ENCODE assay signal across 15 cellular contexts in genomic region chr18:63301458-63301857, GRCh38. TPM values are rescaled to one million over a fixed set of nuclear protein-coding genes. Genes with fewer than 3 reads are reported as not detected.
DNase-seq lines count a peak whose midpoint lies in the region; ATAC-seq and TF ChIP-seq lines count a peak whose summit lies in the region.
"Had no signal": no experiment of that assay in that cellular context is flagged by ENCODE, and none has a peak within 500 bp of the region (broad histone marks: within the 10 kb centered on the region; RNA-seq: fewer than 3 reads in every experiment).

No MANE protein-coding gene starts in this region.

- no peak overlapping the region for H3K4me2 ChIP-seq in mammary epithelial cell (ENCODE audit: insufficient read depth, low read depth, low read length)
- H3K4me2 ChIP-seq: GM23338 had no signal

- H3K4me3 ChIP-seq in breast epithelium (peak overlapping the region in 1 of 3 donors; percentile 3), mammary epithelial cell (replicated peaks in 1 of 3; ENCODE audit: insufficient read depth in 1 of 3, low read depth in 2 of 3, low read length in 3 of 3) (no peak overlapping the region), tibial nerve (no peak overlapping the region)
- H3K4me3 ChIP-seq: GM23338, K562 had no signal

- no peaks in the 10 kb centered on the region for H3K27me3 Mint-ChIP-seq in activated T-helper 17 cell treated with anti-CD3 and anti-CD28 coated beads, Interleukin-2, amount 50 U/mL, for 72 hours
- no peaks in the 10 kb centered on the region for H3K27me3 Mint-ChIP-seq in memory B cell

- H3K27me3 ChIP-seq in breast epithelium: no peaks in the 10 kb centered on the region
- H3K27me3 ChIP-seq in mammary epithelial cell (ENCODE audit: insufficient read depth, low read length): no peaks in the 10 kb centered on the region
- no peaks in the 10 kb centered on the region for H3K27me3 ChIP-seq in tibial nerve

- peak overlapping the region; percentile 87 for H3K4me3 Mint-ChIP-seq in activated T-helper 17 cell treated with anti-CD3 and anti-CD28 coated beads, Interleukin-2, amount 50 U/mL, for 72 hours
- peak overlapping the region; percentile 65 for H3K4me3 Mint-ChIP-seq in memory B cell
- H3K4me3 Mint-ChIP-seq: GM23338 had no signal

- TF ChIP-seq POLR2A in breast epithelium (IDR thresholded peaks at IDR 0.05) (no peak), tibial nerve (IDR thresholded peaks at IDR 0.05) (no peak)

- CTCF ChIA-PET in mammary epithelial cell (lab: Charles Lee; ENCODE audit: low non-redundant PET): no interaction called here

- in situ Hi-C loops in mammary epithelial cell (cut with MboI; ENCODE audit: low sequenced_read_pairs in 2 of 2): no loop called here

- H3K27ac ChIP-seq in breast epithelium: peak overlapping the region; percentile 71 to 85
- H3K27ac ChIP-seq in mammary epithelial cell (ENCODE audit: insufficient read depth, low read depth, low read length): no peak overlapping the region
- H3K27ac ChIP-seq in tibial nerve: peak overlapping the region; percentile 21 to 89 (median 72)

- peak; percentile 55 for ATAC-seq in activated T-helper 17 cell treated with anti-CD3 and anti-CD28 coated beads, Interleukin-2, amount 50 U/mL, for 72 hours (replicated peaks)
- peak; percentile 47 for ATAC-seq in memory B cell (ENCODE audit: low read depth)
- ATAC-seq in GM21737 (IDR thresholded peaks at IDR 0.05; ENCODE audit: unreplicated experiment): no peak
- ATAC-seq: GM23338, K562, SK-N-SH treated with all-trans-retinoic acid at 6 μM for 48 hours had no signal

- H3K79me2 ChIP-seq in mammary epithelial cell (ENCODE audit: insufficient read depth, low read length): no peaks in the 10 kb centered on the region

- H2AFZ ChIP-seq in mammary epithelial cell (ENCODE audit: low read depth, low read length): no peak overlapping the region
- H2AFZ ChIP-seq: GM23338 had no signal

- no peaks in the 10 kb centered on the region for H3K9me3 Mint-ChIP-seq in activated T-helper 17 cell treated with anti-CD3 and anti-CD28 coated beads, Interleukin-2, amount 50 U/mL, for 72 hours
- H3K9me3 Mint-ChIP-seq in memory B cell: no peaks in the 10 kb centered on the region
- H3K9me3 Mint-ChIP-seq: GM23338 had no signal

- H3K4me1 Mint-ChIP-seq in activated T-helper 17 cell treated with anti-CD3 and anti-CD28 coated beads, Interleukin-2, amount 50 U/mL, for 72 hours: peaks cover 76% of the 10 kb centered on the region
- peaks cover 58% of the 10 kb centered on the region for H3K4me1 Mint-ChIP-seq in memory B cell

- peak overlapping the region; percentile 96 for H3K27ac Mint-ChIP-seq in activated T-helper 17 cell treated with anti-CD3 and anti-CD28 coated beads, Interleukin-2, amount 50 U/mL, for 72 hours
- peak overlapping the region; percentile 87 for H3K27ac Mint-ChIP-seq in memory B cell
- H3K27ac Mint-ChIP-seq: GM23338 had no signal

- dilution Hi-C loops in mammary epithelial cell (cut with HindIII; ENCODE audit: low sequenced_read_pairs): no loop called here

- no peaks in the 10 kb centered on the region for H3K36me3 Mint-ChIP-seq in activated T-helper 17 cell treated with anti-CD3 and anti-CD28 coated beads, Interleukin-2, amount 50 U/mL, for 72 hours (ENCODE audit: low read depth)
- peaks cover 47% of the 10 kb centered on the region for H3K36me3 Mint-ChIP-seq in memory B cell

- DNase-seq in breast epithelium (ENCODE audit: low spot score in 2 of 2) (peak in 1 of 2 donors; percentile 52), mammary epithelial cell (no peak), memory B cell (ENCODE audit: low spot score in 2 of 2) (no peak), tibial nerve (ENCODE audit: low spot score in 2 of 2) (no peak), hypothalamus (lab: John Stamatoyannopoulos, UW) (no peak), HuH-7.5 (ENCODE audit: low spot score) (no peak)
- DNase-seq: central memory CD4-positive, alpha-beta T cell; GF-D8; NCI-H510A treated with DMSO at 0.1 percent for 48 hours; retina had no signal

- WGBS in mammary epithelial cell (ENCODE audit: low coverage, missing lambda C conversion rate): 91% methylated on average over 9 of the region's 9 CpGs
- 29 to 37% methylated on average over 9 of the region's 9 CpGs for WGBS in tibial nerve, 2 donors

- no peak overlapping the region for H3K9ac ChIP-seq in mammary epithelial cell (ENCODE audit: insufficient read depth, low read length)

- peak in 1 of 2 donors; percentile 38 for TF ChIP-seq EP300 in tibial nerve (IDR thresholded peaks at IDR 0.05)

- H3K4me1 ChIP-seq in breast epithelium (peaks cover 7 to 12% of the 10 kb centered on the region in 2 donors), mammary epithelial cell (ENCODE audit: insufficient read depth, low read length) (no peaks in the 10 kb centered on the region), tibial nerve (peaks cover 0 to 90% (median 65%) of the 10 kb centered on the region in 4 donors)

- H3K9me3 ChIP-seq in breast epithelium (no peaks in the 10 kb centered on the region), mammary epithelial cell (replicated peaks; ENCODE audit: insufficient read depth, low read length) (no peaks in the 10 kb centered on the region), tibial nerve (no peaks in the 10 kb centered on the region)

- intact Hi-C loops in breast epithelium (cut with DNase I; ENCODE audit: low total_unique reads): no loop called here
- intact Hi-C loops in mammary epithelial cell (cut with micrococcal nuclease): loop anchor here (5.0 kb wide), 1 partner anchor 34 kb away; no protein-coding TSS in a partner anchor

- no peaks in the 10 kb centered on the region for H4K20me1 ChIP-seq in mammary epithelial cell (ENCODE audit: insufficient read depth, low read length)

- no TSS peak for BruUV-seq in mammary epithelial cell (replicated peaks; lab: Mats Ljungman, UMichigan)

- no peaks in the 10 kb centered on the region for H3K36me3 ChIP-seq in breast epithelium
- no peaks in the 10 kb centered on the region for H3K36me3 ChIP-seq in mammary epithelial cell (ENCODE audit: insufficient read depth, low read length)
- no peaks in the 10 kb centered on the region for H3K36me3 ChIP-seq in tibial nerve

- TF ChIP-seq CTCF in breast epithelium (IDR thresholded peaks at IDR 0.05) (no peak), mammary epithelial cell (conservative IDR thresholded peaks at IDR 0.05 in 1 of 2, IDR thresholded peaks at IDR 0.05 in 1 of 2; ENCODE audit: extremely low read depth in 1 of 2, insufficient read depth in 1 of 2, low read depth in 1 of 2, low read length in 2 of 2) (no peak), tibial nerve (IDR thresholded peaks at IDR 0.05) (no peak)

RNA-seq across cellular contexts. Expression of gene BCL2, which starts 18.1 kb away (rescaled TPM):
- total RNA-seq in breast epithelium: 10 to 100 TPM; 41.3 to 82.5 (median 43.6) TPM
- total RNA-seq in mammary epithelial cell: 1 to 10 TPM in 1 of 2 donors, under 1 TPM in 1; 0.83 to 1.6 TPM
- 0.37 TPM for polyA plus RNA-seq in mammary epithelial cell
- polyA minus RNA-seq in mammary epithelial cell: 0.67 TPM
- 100 to 1,000 TPM in 1 of 2 donors, 10 to 100 TPM in 1; 95.4 to 269 TPM for total RNA-seq in activated T-helper 17 cell treated with anti-CD3 and anti-CD28 coated beads, Interleukin-2, amount 50 U/mL, for 72 hours
- total RNA-seq in tibial nerve: 10 to 100 TPM; 54.7 to 79.1 (median 67.0) TPM

Comparison
In these comparisons a context has a peak if more than half of its experiments do, and no peak if none do; other contexts are left out.
1. RNA of gene BCL2, which starts 18.1 kb away (total RNA-seq): 95.4 to 269 TPM in activated T-helper 17 cell treated with anti-CD3 and anti-CD28 coated beads, Interleukin-2, amount 50 U/mL, for 72 hours, 54.7 to 79.1 TPM in tibial nerve and 41.3 to 82.5 TPM in breast epithelium; 0.83 to 1.6 TPM in mammary epithelial cell; every median in the first group is over 10 times any median in the second.